In the genomic region with DNA sequence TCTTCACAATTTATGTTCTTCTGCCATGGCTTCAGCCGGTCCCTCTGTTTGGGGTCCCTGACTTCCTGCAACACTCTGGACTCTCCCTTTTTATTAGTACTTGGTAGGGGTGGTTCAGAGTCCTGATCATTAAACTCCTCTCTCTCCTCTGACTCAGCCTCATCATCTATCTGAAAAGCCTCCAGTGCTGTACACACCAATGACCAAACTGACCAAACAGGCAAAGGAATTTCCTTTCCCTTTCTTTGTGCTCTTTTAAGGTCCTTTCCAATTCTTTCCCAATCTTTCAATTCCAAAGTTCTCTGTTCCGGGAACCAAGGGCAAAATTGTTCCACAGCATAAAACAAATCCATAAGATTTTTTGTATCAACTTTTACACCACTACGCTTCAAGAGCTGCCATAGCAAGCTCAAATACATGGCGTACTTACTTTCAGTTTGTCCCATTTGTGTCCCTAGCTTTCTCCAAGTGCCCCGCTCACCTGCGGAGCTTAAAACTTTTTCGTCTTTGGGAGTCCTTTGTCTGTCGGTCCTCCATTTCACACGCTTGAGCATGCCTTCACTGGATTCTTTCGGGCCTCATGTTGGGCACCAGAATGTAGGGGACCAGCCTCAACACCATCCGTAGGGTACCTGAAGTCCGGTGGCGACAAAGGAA, we compare ENCODE assay signal across 14 cellular contexts. TPM values are rescaled to one million over a fixed set of nuclear protein-coding genes. Genes with fewer than 3 reads are reported as not detected.
A peak's percentile ranks its signal among the peaks of the same experiment; 100 is the strongest.
DNase-seq lines count a peak whose midpoint lies in the region; ATAC-seq and TF ChIP-seq lines count a peak whose summit lies in the region.
"Had no signal": no experiment of that assay in that cellular context is flagged by ENCODE, and none has a peak within 500 bp of the region (broad histone marks: within the 10 kb centered on the region; RNA-seq: fewer than 3 reads in every experiment).

No MANE protein-coding gene starts in this region.

- no peak overlapping the region for H2BK15ac ChIP-seq in mesenchymal stem cell (ENCODE audit: low read depth, poor library complexity, severe bottlenecking)

- H3K4me3 ChIP-seq in HUES64 (ENCODE audit: low read length) (no peak overlapping the region), cardiac fibroblast (replicated peaks in 1 of 2; ENCODE audit: low read depth in 2 of 2, low read length in 2 of 2) (no peak overlapping the region), mesenchymal stem cell (ENCODE audit: insufficient read depth in 1 of 2, low read depth in 1 of 2, low read length in 2 of 2) (peak overlapping the region in 1 of 2 experiments; percentile 20)

- H3K79me1 ChIP-seq in mesenchymal stem cell (replicated peaks; ENCODE audit: low read length, poor library complexity, severe bottlenecking) = peaks cover 7% of the 10 kb centered on the region

- H3K4me2 ChIP-seq in mesenchymal stem cell (ENCODE audit: low read length, poor library complexity, severe bottlenecking) = no peak overlapping the region

- no peak overlapping the region for H2AK5ac ChIP-seq in mesenchymal stem cell (ENCODE audit: low read length, severe bottlenecking)

- DNase-seq in AG08396 (ENCODE audit: low spot score) (peak; percentile 43), cardiac fibroblast (ENCODE audit: low read depth in 2 of 2) (peak; percentile 46 to 60), mesenchymal stem cell (peak; percentile 56), NCI-H1694 treated with DMSO at 0.1 percent for 48 hours (lab: John Stamatoyannopoulos, UW) (no peak), NCI-H2196 treated with DMSO at 0.1 percent for 48 hours (lab: John Stamatoyannopoulos, UW; ENCODE audit: unreplicated experiment) (no peak), pons (ENCODE audit: low spot score) (no peak)
- DNase-seq: activated CD4-positive, alpha-beta T cell treated with anti-CD3 and anti-CD28 coated beads, Interleukin-2, amount 50 U/mL, for 1 hour; CD4-positive, CD25-positive, alpha-beta regulatory T cell; foreskin melanocyte; left colon; NCI-H1436 treated with DMSO at 0.1 percent for 48 hours; T-helper 1 cell had no signal

- no peak overlapping the region for H4K8ac ChIP-seq in mesenchymal stem cell (ENCODE audit: low read length)

- H2BK5ac ChIP-seq in mesenchymal stem cell (ENCODE audit: low read depth, low read length, poor library complexity, severe bottlenecking) = no peak overlapping the region

- H3K14ac ChIP-seq in mesenchymal stem cell (ENCODE audit: low read length in 2 of 2) = no peak overlapping the region

- no peak overlapping the region for H2AFZ ChIP-seq in mesenchymal stem cell (ENCODE audit: low read depth, low read length)

- no peak for ATAC-seq in GM18873 (IDR thresholded peaks at IDR 0.05; ENCODE audit: low FRiP score, unreplicated experiment)
- ATAC-seq: left colon had no signal

- H3K9ac ChIP-seq in HUES64 (ENCODE audit: low read depth, low read length) = no peak overlapping the region
- peak overlapping the region; percentile 15 for H3K9ac ChIP-seq in mesenchymal stem cell (ENCODE audit: low read length)

- no peak overlapping the region for H3K23ac ChIP-seq in mesenchymal stem cell (ENCODE audit: low read length in 2 of 2)

- H2BK120ac ChIP-seq in mesenchymal stem cell (ENCODE audit: low read depth, low read length) = no peak overlapping the region

- WGBS in HUES64 = 90% methylated on average over 13 of the region's 13 CpGs
- whole genome bisulfite sequencing in mesenchymal stem cell = 96% methylated on average over 12 of the region's 13 CpGs

- H3K9me3 ChIP-seq in HUES64 (ENCODE audit: insufficient read depth, low read depth, low read length) = peaks cover 6% of the 10 kb centered on the region; the same call in 1 of the 2 replicates
- H3K9me3 ChIP-seq in mesenchymal stem cell (ENCODE audit: control insufficient read depth, low read length) = no peaks in the 10 kb centered on the region

- H3K4ac ChIP-seq in mesenchymal stem cell (ENCODE audit: low read depth in 1 of 2, low read length in 2 of 2) = no peak overlapping the region

- TF ChIP-seq CTCF in cardiac fibroblast (IDR thresholded peaks at IDR 0.05; ENCODE audit: low read depth, low read length) = no peak

- no peak overlapping the region for H3K18ac ChIP-seq in mesenchymal stem cell (ENCODE audit: low read depth in 1 of 2, low read length in 2 of 2)

- no peaks in the 10 kb centered on the region for H3K27me3 ChIP-seq in HUES64 (ENCODE audit: insufficient read depth, low read length)
- H3K27me3 ChIP-seq in mesenchymal stem cell (ENCODE audit: control insufficient read depth in 1 of 2, insufficient read depth in 1 of 2, low read length in 2 of 2) = no peaks in the 10 kb centered on the region

- H3K27ac ChIP-seq in HUES64 (ENCODE audit: low read depth, low read length) (peak overlapping the region; percentile 40; the same call in 1 of the 2 replicates), mesenchymal stem cell (ENCODE audit: low read length, poor library complexity, severe bottlenecking) (peak overlapping the region; percentile 23)

- H3K36me3 ChIP-seq in HUES64 (ENCODE audit: insufficient read depth, low read length) (peaks cover 16% of the 10 kb centered on the region), mesenchymal stem cell (ENCODE audit: control insufficient read depth in 1 of 2, insufficient read depth in 2 of 2, low read depth in 1 of 2, low read length in 2 of 2) (no peaks in the 10 kb centered on the region)

- H2BK12ac ChIP-seq in mesenchymal stem cell (ENCODE audit: low read length in 2 of 2) = no peak overlapping the region

- H4K91ac ChIP-seq in mesenchymal stem cell (ENCODE audit: low read length) = no peak overlapping the region

- H3K4me1 ChIP-seq in HUES64 (ENCODE audit: insufficient read depth, low read length) (no peaks in the 10 kb centered on the region), mesenchymal stem cell (ENCODE audit: control insufficient read depth, insufficient read depth, low read depth, low read length) (peaks cover 3% of the 10 kb centered on the region)

RNA-seq across cellular contexts. Expression of gene DAP3, which starts 9.6 kb away (rescaled TPM):
- polyA plus RNA-seq in HUES64 (2013, experiment 1 of 2) = 57.0 TPM
- polyA plus RNA-seq in HUES64 (2013, experiment 2 of 2) = 61.4 TPM
- 145 TPM for polyA plus RNA-seq in mesenchymal stem cell (2013, experiment 1 of 2)
- polyA plus RNA-seq in mesenchymal stem cell (2013, experiment 2 of 2) = 142 TPM

RNA-seq across cellular contexts. Expression of gene YY1AP1, which starts 9.9 kb away (rescaled TPM):
- 36.8 TPM for polyA plus RNA-seq in HUES64 (2013, experiment 1 of 2)
- polyA plus RNA-seq in HUES64 (2013, experiment 2 of 2) = 36.0 TPM
- polyA plus RNA-seq in mesenchymal stem cell (2013, experiment 1 of 2) = 47.2 TPM
- polyA plus RNA-seq in mesenchymal stem cell (2013, experiment 2 of 2) = 44.4 TPM

Comparison
In these comparisons a context has a peak if more than half of its experiments do, and no peak if none do; other contexts are left out.
1. DNase-seq: peak in AG08396 (single experiment), cardiac fibroblast (2 of 2) and mesenchymal stem cell (single experiment); none in NCI-H1694 treated with DMSO at 0.1 percent for 48 hours (single experiment), NCI-H2196 treated with DMSO at 0.1 percent for 48 hours (single experiment) and pons (single experiment).